Comparison of ENCODE assay signal across 2 cellular contexts in the genomic region with DNA sequence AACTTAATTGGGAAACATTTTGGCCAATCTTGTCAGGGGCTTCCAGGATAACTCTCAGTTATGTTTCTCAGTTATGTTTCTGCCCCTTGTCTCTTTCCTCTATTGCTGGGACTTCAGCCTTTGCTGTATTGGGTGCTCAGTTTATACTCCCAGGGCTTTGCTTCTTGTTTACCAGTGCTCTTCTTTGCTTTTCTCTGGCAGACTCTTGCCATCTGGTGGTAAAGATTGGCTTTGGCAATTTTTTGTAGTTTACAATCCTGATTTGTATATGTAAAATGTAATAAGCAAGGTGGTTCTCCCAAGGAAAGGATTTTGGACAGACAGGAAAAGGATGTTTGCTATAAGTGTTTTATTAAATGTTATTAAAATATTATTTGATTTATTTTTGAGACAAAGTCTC.
TF ChIP-seq lines count a peak whose summit lies in the region.

No MANE protein-coding gene starts in this region.

TF ChIP-seq in H1, 55 proteins besides CTCF, POLR2A, EP300 and RAD21:
- TF ChIP-seq SAP30 (IDR thresholded peaks at IDR 0.05; ENCODE audit: insufficient read depth, insufficient replicate concordance, low read length) = no peak
- TF ChIP-seq NANOG (IDR thresholded peaks at IDR 0.05; ENCODE audit: insufficient read depth, low read depth, low read length, poor library complexity, severe bottlenecking) = no peak
- TF ChIP-seq FOSL1 (IDR thresholded peaks at IDR 0.05; ENCODE audit: insufficient read depth, low read depth, low read length) = no peak
- no peak for TF ChIP-seq KDM4A (IDR thresholded peaks at IDR 0.05; ENCODE audit: low read depth, low read length, severe bottlenecking)
- no peak for TF ChIP-seq BRCA1 (IDR thresholded peaks at IDR 0.05; ENCODE audit: low read depth, low read length)
- no peak for TF ChIP-seq RNF2 (IDR thresholded peaks at IDR 0.05; ENCODE audit: borderline replicate concordance, low read depth, low read length, missing control alignments, poor library complexity, severe bottlenecking)
- TF ChIP-seq, protein P1, sequence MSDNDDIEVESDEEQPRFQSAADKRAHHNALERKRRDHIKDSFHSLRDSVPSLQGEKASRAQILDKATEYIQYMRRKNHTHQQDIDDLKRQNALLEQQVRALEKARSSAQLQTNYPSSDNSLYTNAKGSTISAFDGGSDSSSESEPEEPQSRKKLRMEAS (IDR thresholded peaks at IDR 0.05) = no peak
- TF ChIP-seq SIX5 (IDR thresholded peaks at IDR 0.05; ENCODE audit: low read depth, low read length) = no peak
- no peak for TF ChIP-seq KDM5A (IDR thresholded peaks at IDR 0.05; ENCODE audit: low read length)
- TF ChIP-seq EGR1 (IDR thresholded peaks at IDR 0.05; ENCODE audit: borderline replicate concordance, low read depth, low read length) = no peak
- no peak for TF ChIP-seq CBX8 (IDR thresholded peaks at IDR 0.05; ENCODE audit: borderline replicate concordance, low read depth, low read length)
- TF ChIP-seq, protein P2, sequence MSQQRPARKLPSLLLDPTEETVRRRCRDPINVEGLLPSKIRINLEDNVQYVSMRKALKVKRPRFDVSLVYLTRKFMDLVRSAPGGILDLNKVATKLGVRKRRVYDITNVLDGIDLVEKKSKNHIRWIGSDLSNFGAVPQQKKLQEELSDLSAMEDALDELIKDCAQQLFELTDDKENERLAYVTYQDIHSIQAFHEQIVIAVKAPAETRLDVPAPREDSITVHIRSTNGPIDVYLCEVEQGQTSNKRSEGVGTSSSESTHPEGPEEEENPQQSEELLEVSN (IDR thresholded peaks at IDR 0.05) = no peak
- no peak for TF ChIP-seq PHF8 (conservative IDR thresholded peaks at IDR 0.05; ENCODE audit: low read depth, low read length)
- TF ChIP-seq JUN (IDR thresholded peaks at IDR 0.05; ENCODE audit: low read depth, low read length) = no peak
TF ChIP-seq in H1: peak in this region for 0.

TF ChIP-seq in neural cell, 6 proteins besides CTCF, POLR2A, EP300 and RAD21:
- TF ChIP-seq, protein P3, sequence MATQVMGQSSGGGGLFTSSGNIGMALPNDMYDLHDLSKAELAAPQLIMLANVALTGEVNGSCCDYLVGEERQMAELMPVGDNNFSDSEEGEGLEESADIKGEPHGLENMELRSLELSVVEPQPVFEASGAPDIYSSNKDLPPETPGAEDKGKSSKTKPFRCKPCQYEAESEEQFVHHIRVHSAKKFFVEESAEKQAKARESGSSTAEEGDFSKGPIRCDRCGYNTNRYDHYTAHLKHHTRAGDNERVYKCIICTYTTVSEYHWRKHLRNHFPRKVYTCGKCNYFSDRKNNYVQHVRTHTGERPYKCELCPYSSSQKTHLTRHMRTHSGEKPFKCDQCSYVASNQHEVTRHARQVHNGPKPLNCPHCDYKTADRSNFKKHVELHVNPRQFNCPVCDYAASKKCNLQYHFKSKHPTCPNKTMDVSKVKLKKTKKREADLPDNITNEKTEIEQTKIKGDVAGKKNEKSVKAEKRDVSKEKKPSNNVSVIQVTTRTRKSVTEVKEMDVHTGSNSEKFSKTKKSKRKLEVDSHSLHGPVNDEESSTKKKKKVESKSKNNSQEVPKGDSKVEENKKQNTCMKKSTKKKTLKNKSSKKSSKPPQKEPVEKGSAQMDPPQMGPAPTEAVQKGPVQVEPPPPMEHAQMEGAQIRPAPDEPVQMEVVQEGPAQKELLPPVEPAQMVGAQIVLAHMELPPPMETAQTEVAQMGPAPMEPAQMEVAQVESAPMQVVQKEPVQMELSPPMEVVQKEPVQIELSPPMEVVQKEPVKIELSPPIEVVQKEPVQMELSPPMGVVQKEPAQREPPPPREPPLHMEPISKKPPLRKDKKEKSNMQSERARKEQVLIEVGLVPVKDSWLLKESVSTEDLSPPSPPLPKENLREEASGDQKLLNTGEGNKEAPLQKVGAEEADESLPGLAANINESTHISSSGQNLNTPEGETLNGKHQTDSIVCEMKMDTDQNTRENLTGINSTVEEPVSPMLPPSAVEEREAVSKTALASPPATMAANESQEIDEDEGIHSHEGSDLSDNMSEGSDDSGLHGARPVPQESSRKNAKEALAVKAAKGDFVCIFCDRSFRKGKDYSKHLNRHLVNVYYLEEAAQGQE (IDR thresholded peaks at IDR 0.05; ENCODE audit: borderline replicate concordance) = no peak
- peak; percentile 85 for TF ChIP-seq SMC3 (conservative IDR thresholded peaks at IDR 0.05; ENCODE audit: poor library complexity)
TF ChIP-seq in neural cell: peak in this region for 1.
